In genomic region chr7:132770055-132770454, GRCh38 we compare ENCODE assay signal across 29 cellular contexts.
"Had no signal": no experiment of that assay in that cellular context is flagged by ENCODE, and none has a peak within 500 bp of the region (broad histone marks: within the 10 kb centered on the region; RNA-seq: fewer than 3 reads in every experiment).

No MANE protein-coding gene starts in this region.

- H3K4me1 ChIP-seq: ascending aorta, right lobe of liver had no signal

- FAIRE-seq: keratinocyte, TTC549, urothelium cell line had no signal

- ATAC-seq: activated CD4-positive, CD25-positive, alpha-beta regulatory T cell treated with anti-CD3 and anti-CD28 coated beads, Interleukin-2, amount 50 U/mL, for 24 hours; esophagus mucosa; left cardiac atrium; left ventricle myocardium superior; mucosa of descending colon; right lobe of liver had no signal

- H3K36me3 ChIP-seq: ascending aorta, cardiac muscle cell, neutrophil, right lobe of liver, thoracic aorta had no signal

- H3K36me3 Mint-ChIP-seq: brain had no signal

- H3K9me3 ChIP-seq: neutrophil, right lobe of liver had no signal

- H3K4me3 ChIP-seq: ascending aorta, cardiac muscle cell, mucosa of descending colon, right lobe of liver, thoracic aorta had no signal

- H3K27ac Mint-ChIP-seq: brain; nephron progenitor cell; progenitor cell of endocrine pancreas; stimulated activated naive CD8-positive, alpha-beta T cell treated with anti-CD3 and anti-CD28 coated beads, Interleukin-15, Interleukin-2, amounts not matched to agents 100 ng/mL and 50 ng/mL, for 24 hours had no signal

- DNase-seq: activated CD4-positive, alpha-beta memory T cell treated with anti-CD3 and anti-CD28 coated beads, Interleukin-2, amount 10 ng/mL, durations not matched to agents 7 days and 5 days; activated CD4-positive, alpha-beta T cell treated with anti-CD3 and anti-CD28 coated beads for 48 hours; activated CD8-positive, alpha-beta memory T cell treated with anti-CD3 and anti-CD28 coated beads, Interleukin-2, amount 50 U/mL, for 48 hours; activated gamma-delta T cell; activated naive CD8-positive, alpha-beta T cell treated with anti-CD3 and anti-CD28 coated beads for 36 hours; activated T-cell treated with anti-CD3 and anti-CD28 coated beads, Interleukin-2, amount 50 U/mL, for 24 hours; foreskin fibroblast; head of caudate nucleus; hippocampal formation; left cardiac atrium; left ventricle myocardium superior; mucosa of descending colon; nephron progenitor cell; right lobe of liver; stimulated activated CD4-positive, alpha-beta T cell treated with anti-CD3 and anti-CD28 coated beads, Interleukin-2, amount 100 ng/mL, for 48 hours; trophoblast cell had no signal

- H3K27me3 Mint-ChIP-seq: activated naive CD8-positive, alpha-beta T cell treated with anti-CD3 and anti-CD28 coated beads for 36 hours; activated T-cell treated with anti-CD3 and anti-CD28 coated beads, Interleukin-2, amount 50 U/mL, for 24 hours; progenitor cell of endocrine pancreas; stimulated activated naive CD8-positive, alpha-beta T cell treated with anti-CD3 and anti-CD28 coated beads, Interleukin-15, Interleukin-2, amounts not matched to agents 100 ng/mL and 50 ng/mL, for 24 hours had no signal

- H3K27me3 ChIP-seq: ascending aorta, cardiac muscle cell, neutrophil, right lobe of liver had no signal

- H3K4me1 Mint-ChIP-seq: nephron progenitor cell had no signal

- H3K4me3 Mint-ChIP-seq: activated CD4-positive, alpha-beta memory T cell treated with anti-CD3 and anti-CD28 coated beads, Interleukin-2, amount 10 ng/mL, durations not matched to agents 7 days and 5 days; activated naive CD8-positive, alpha-beta T cell treated with anti-CD3 and anti-CD28 coated beads for 36 hours; activated T-cell treated with anti-CD3 and anti-CD28 coated beads, Interleukin-2, amount 50 U/mL, for 24 hours; brain; nephron progenitor cell; stimulated activated naive CD8-positive, alpha-beta T cell treated with anti-CD3 and anti-CD28 coated beads, Interleukin-15, Interleukin-2, amounts not matched to agents 100 ng/mL and 50 ng/mL, for 24 hours had no signal

- H3K27ac ChIP-seq: ascending aorta, cardiac muscle cell, neutrophil, right lobe of liver, thoracic aorta, VCaP had no signal
